In genomic region chr15:59873873-59874272, GRCh38 we compare ENCODE assay signal across 25 cellular contexts.
"Had no signal": no experiment of that assay in that cellular context is flagged by ENCODE, and none has a peak within 500 bp of the region (broad histone marks: within the 10 kb centered on the region; RNA-seq: fewer than 3 reads in every experiment).

No MANE protein-coding gene starts in this region.

- ATAC-seq: activated CD4-positive, CD25-positive, alpha-beta regulatory T cell treated with anti-CD3 and anti-CD28 coated beads, Interleukin-2, amount 50 U/mL, for 24 hours; activated CD8-positive, alpha-beta T cell treated with anti-CD3 and anti-CD28 coated beads for 36 hours; activated T-cell treated with anti-CD3 and anti-CD28 coated beads, Interleukin-2, amount 50 U/mL, for 4 hours; activated T-helper 17 cell treated with anti-CD3 and anti-CD28 coated beads, Interleukin-2, amount 50 U/mL, for 72 hours; body of pancreas; T-helper 17 cell had no signal

- DNase-seq: activated B cell treated with CpG ODN at 0.5 μM for 24 hours; activated CD4-positive, alpha-beta T cell treated with anti-CD3 and anti-CD28 coated beads for 48 hours; activated CD4-positive, alpha-beta T cell treated with anti-CD3 and anti-CD28 coated beads, Interleukin-2, amount 50 U/mL, for 1 hour; activated CD4-positive, alpha-beta T cell treated with anti-CD3 and anti-CD28 coated beads, Interleukin-2, amount 50 U/mL, for 48 hours; activated CD8-positive, alpha-beta memory T cell treated with anti-CD3 and anti-CD28 coated beads for 24 hours; activated CD8-positive, alpha-beta T cell treated with anti-CD3 and anti-CD28 coated beads for 36 hours; activated effector memory CD4-positive, alpha-beta T cell treated with Interleukin-2 at 50 U/mL for 16 hours; activated gamma-delta T cell treated with Interleukin-2 at 50 U/mL for 16 hours; activated naive CD4-positive, alpha-beta T cell treated with anti-CD3 and anti-CD28 coated beads, Interleukin-2, amount 50 U/mL, for 16 hours; activated naive CD4-positive, alpha-beta T cell treated with Interleukin-2 at 50 U/mL for 16 hours; activated T-cell treated with anti-CD3 and anti-CD28 coated beads, Interleukin-2, amount 50 U/mL, for 4 hours; amniotic stem cell; anterior cingulate cortex; body of pancreas; caudate nucleus; cerebellar nuclear complex; colonic mucosa; effector CD8-positive, alpha-beta T cell; foreskin fibroblast; head of caudate nucleus; T-helper 17 cell; T1000; WERI-Rb-1 had no signal
